ENCODE assay signal across 4 cellular contexts in genomic region chr15:59636184-59636583, GRCh38.
TF ChIP-seq lines count a peak whose summit lies in the region.

No MANE protein-coding gene starts in this region.

TF ChIP-seq in SK-N-SH, 30 proteins besides CTCF, POLR2A, EP300 and RAD21:
- no peak for TF ChIP-seq ELF1 (IDR thresholded peaks at IDR 0.05)
- no peak for TF ChIP-seq NRF1 (IDR thresholded peaks at IDR 0.05; ENCODE audit: low read depth, low read length)
- no peak for TF ChIP-seq RXRA (IDR thresholded peaks at IDR 0.05; ENCODE audit: borderline replicate concordance, low read depth)
- 0 out of 2 replicates have a peak, but pooled peaks have one; percentile 11 for TF ChIP-seq POLR2AphosphoS5 (IDR thresholded peaks at IDR 0.05; ENCODE audit: low read depth, low read length)

TF ChIP-seq in SK-N-SH treated with all-trans-retinoic acid at 6 μM for 48 hours, 23 proteins besides CTCF, POLR2A, EP300 and RAD21:
- TF ChIP-seq PPARA (CRISPR knock-in tag; IDR thresholded peaks at IDR 0.05; ENCODE audit: borderline replicate concordance) (no peak), ZNF565 (CRISPR knock-in tag; conservative IDR thresholded peaks at IDR 0.05; ENCODE audit: low read depth) (no peak), ZFP3 (CRISPR knock-in tag; IDR thresholded peaks at IDR 0.05) (no peak), ZFP30 (CRISPR knock-in tag; IDR thresholded peaks at IDR 0.05) (no peak)

TF ChIP-seq in HCT116, 20 proteins besides CTCF, POLR2A, EP300 and RAD21:
- TF ChIP-seq JUND (IDR thresholded peaks at IDR 0.05) (no peak), EGR1 (IDR thresholded peaks at IDR 0.05; ENCODE audit: low read depth) (no peak), YY1 (IDR thresholded peaks at IDR 0.05; ENCODE audit: extremely low read depth, insufficient replicate concordance, low read depth, low read length) (no peak), SIN3A (IDR thresholded peaks at IDR 0.05; ENCODE audit: low read depth) (no peak), EZH2 (IDR thresholded peaks at IDR 0.05) (no peak), ATF3 (IDR thresholded peaks at IDR 0.05) (no peak), MAX (IDR thresholded peaks at IDR 0.05) (no peak), POLR2AphosphoS5 (IDR thresholded peaks at IDR 0.05; ENCODE audit: low read depth, low read length) (no peak), ELF1 (IDR thresholded peaks at IDR 0.05; ENCODE audit: borderline replicate concordance, low read depth) (no peak)

TF ChIP-seq in GM12878, 131 proteins besides CTCF, POLR2A, EP300 and RAD21:
- no peak for TF ChIP-seq BCL3 (IDR thresholded peaks at IDR 0.05; ENCODE audit: borderline replicate concordance, insufficient read depth, low read depth, low read length, poor library complexity, severe bottlenecking)
